In the genomic region with DNA sequence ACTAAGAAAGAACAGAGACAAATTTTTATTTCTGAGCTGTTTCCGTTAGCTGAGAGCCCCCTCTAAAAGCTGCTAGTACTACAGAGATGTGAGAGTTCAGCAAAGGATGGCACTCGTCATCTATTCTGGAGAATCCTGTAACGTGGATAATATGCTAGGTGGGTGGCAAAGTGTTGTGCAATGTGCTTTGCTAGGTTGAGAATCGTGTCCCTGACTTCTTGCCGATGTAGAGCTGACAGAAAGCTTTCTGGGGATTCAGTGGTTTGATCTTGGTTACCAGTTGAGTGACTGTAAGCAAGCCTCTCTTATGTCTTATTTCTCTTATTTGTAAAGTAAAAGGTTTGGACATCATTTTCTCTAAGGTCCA, we compare ENCODE assay signal across 22 cellular contexts.
DNase-seq lines count a peak whose midpoint lies in the region; ATAC-seq, FAIRE-seq and TF ChIP-seq lines count a peak whose summit lies in the region.
"Had no signal": no experiment of that assay in that cellular context is flagged by ENCODE, and none has a peak within 500 bp of the region (broad histone marks: within the 10 kb centered on the region; RNA-seq: fewer than 3 reads in every experiment).

No MANE protein-coding gene starts in this region.

- no TSS peak for BruUV-seq in Panc1 (replicated peaks; lab: Mats Ljungman, UMichigan)

- POLR2A ChIA-PET in Panc1 (lab: Charles Lee) (no interaction called here), RWPE1 (lab: Yijun Ruan, JAX; ENCODE audit: low non-redundant PET) (no interaction called here)

- CTCF ChIA-PET in Panc1 (lab: Charles Lee) (no interaction called here), RWPE1 (lab: Yijun Ruan, JAX) (no interaction called here)

- H3K27ac ChIP-seq in Panc1 (ENCODE audit: low read length) (peak overlapping the region; percentile 89), RWPE1 (no peak overlapping the region)
- H3K27ac ChIP-seq: BLaER1 treated with 17β-estradiol and CSF1 and Interleukin-3, amounts not matched to agents 10 nM and 100 nM; SJSA1 had no signal

- intact Hi-C loops in Panc1 (cut with micrococcal nuclease; ENCODE audit: unreplicated experiment) (no loop called here), head of caudate nucleus (cut with DNase I) (loop anchor here (10.0 kb wide), 1 partner anchor 204 kb away; no protein-coding TSS in a partner anchor)

- H3K4me1 ChIP-seq in Panc1 (ENCODE audit: control insufficient read depth, insufficient read depth, low read length) = peaks cover 28% of the 10 kb centered on the region

- no peaks in the 10 kb centered on the region for H3K36me3 ChIP-seq in Panc1 (ENCODE audit: control insufficient read depth, insufficient read depth, low read length)
- H3K36me3 ChIP-seq: BLaER1 treated with 17β-estradiol and CSF1 and Interleukin-3, amounts not matched to agents 10 nM and 100 nM; SJSA1 had no signal

- H3K4me3 ChIP-seq in Panc1 (ENCODE audit: low read depth in 2 of 2, low read length in 2 of 2) = no peak overlapping the region
- H3K4me3 ChIP-seq: A549; BLaER1 treated with 17β-estradiol and CSF1 and Interleukin-3, amounts not matched to agents 10 nM and 100 nM; SJSA1 had no signal

- DNase-seq in HTR-8/SVneo (ENCODE audit: insufficient read length, low spot score) (no peak), Panc1 (ENCODE audit: low read depth, low spot score) (no peak), head of caudate nucleus (peak in 28 of 42 donors; percentile 15 to 81 (median 44)), putamen (ENCODE audit: low spot score) (peak; percentile 72), GM13976 (ENCODE audit: low spot score) (no peak), RWPE1 (ENCODE audit: low spot score) (no peak)
- no peak for DNase-seq in stimulated activated CD4-positive, alpha-beta T cell treated with anti-CD3 and anti-CD28 coated beads, Interleukin-2, amount 100 ng/mL, for 24 hours
- DNase-seq: AML-193; CD4-positive, alpha-beta T cell; HCEC 1CT; NCI-H1092; NCI-H1417 treated with DMSO at 0.1 percent for 48 hours; NCI-H1694 treated with DMSO at 0.1 percent for 48 hours; NCI-H2081; NCI-H2227 treated with DMSO at 0.1 percent for 48 hours; NCI-H526 treated with DMSO at 0.1 percent for 48 hours had no signal

- H3K27me3 ChIP-seq in Panc1 (ENCODE audit: control insufficient read depth, insufficient read depth, low read length) = no peaks in the 10 kb centered on the region
- H3K27me3 ChIP-seq: BLaER1 treated with 17β-estradiol and CSF1 and Interleukin-3, amounts not matched to agents 10 nM and 100 nM; SJSA1 had no signal

- ATAC-seq in Panc1 = no peak

- peak; percentile 42 for FAIRE-seq in HTR-8/SVneo (lab: Jason Lieb, UNC)
- FAIRE-seq: A549, D721Med, H1, RCC 7860 had no signal

- in situ Hi-C loops in Panc1 (cut with HindIII; ENCODE audit: low pct_unique_long_range_greater_than_20kb, low sequenced_read_pairs) (no loop called here), GM13976 (cut with MboI; ENCODE audit: low sequenced_read_pairs, unreplicated experiment) (loop anchor here (10.0 kb wide), 1 partner anchor 684 kb away; a partner anchor contains a TSS)

- H3K9me3 ChIP-seq in Panc1 (ENCODE audit: control insufficient read depth, insufficient read depth, low read depth, low read length) = no peaks in the 10 kb centered on the region
- H3K9me3 ChIP-seq: A549; BLaER1 treated with 17β-estradiol and CSF1 and Interleukin-3, amounts not matched to agents 10 nM and 100 nM; SJSA1 had no signal

- TF ChIP-seq CTCF in Panc1 (IDR thresholded peaks at IDR 0.05) (no peak), GM13976 (IDR thresholded peaks at IDR 0.05; ENCODE audit: borderline replicate concordance, control extremely low read depth, extremely low read depth, insufficient read depth, missing control alignments) (no peak), RWPE1 (conservative IDR thresholded peaks at IDR 0.05; ENCODE audit: low read depth) (no peak)

Comparison
In these comparisons a context has a peak if more than half of its experiments do, and no peak if none do; other contexts are left out.
1. DNase-seq: peak in head of caudate nucleus (28 of 42) and putamen (single experiment); none in HTR-8/SVneo (single experiment), Panc1 (single experiment), stimulated activated CD4-positive, alpha-beta T cell treated with anti-CD3 and anti-CD28 coated beads, Interleukin-2, amount 100 ng/mL, for 24 hours (0 of 2), GM13976 (single experiment) and RWPE1 (single experiment).